In genomic region chr4:80111276-80111675, GRCh38 we compare ENCODE assay signal across 34 cellular contexts.
"Had no signal": no experiment of that assay in that cellular context is flagged by ENCODE, and none has a peak within 500 bp of the region (broad histone marks: within the 10 kb centered on the region; RNA-seq: fewer than 3 reads in every experiment).

No MANE protein-coding gene starts in this region.

- H3K9me3 ChIP-seq: MG63 had no signal

- DNase-seq: Karpas-422, Kasumi-1, MG63, MM.1S, MV-4-11, NCI-H1048, NCI-H1092, NCI-H1092 treated with DMSO at 0.1 percent for 48 hours, NCI-H1105, NCI-H1105 treated with DMSO at 0.1 percent for 48 hours, NCI-H1417, NCI-H1417 treated with DMSO at 0.1 percent for 48 hours, NCI-H1436, NCI-H1436 treated with DMSO at 0.1 percent for 48 hours, NCI-H146, NCI-H1694, NCI-H1694 treated with DMSO at 0.1 percent for 48 hours, NCI-H187, NCI-H187 treated with DMSO at 0.1 percent for 48 hours, NCI-H1930, NCI-H2029, NCI-H2029 treated with DMSO at 0.1 percent for 48 hours, NCI-H2081, NCI-H2081 treated with DMSO at 0.1 percent for 48 hours, NCI-H2107, NCI-H2171, NCI-H2171 treated with DMSO at 0.1 percent for 48 hours, NCI-H2227 treated with DMSO at 0.1 percent for 48 hours, NCI-H226, NCI-H345, NCI-H446, NCI-H446 treated with DMSO at 0.1 percent for 48 hours, NCI-H510A, NCI-H510A treated with DMSO at 0.1 percent for 48 hours had no signal

- H3K36me3 ChIP-seq: MG63 had no signal

- H3K27me3 ChIP-seq: MG63 had no signal

- H3K4me3 ChIP-seq: MG63 had no signal
